In the genomic region with DNA sequence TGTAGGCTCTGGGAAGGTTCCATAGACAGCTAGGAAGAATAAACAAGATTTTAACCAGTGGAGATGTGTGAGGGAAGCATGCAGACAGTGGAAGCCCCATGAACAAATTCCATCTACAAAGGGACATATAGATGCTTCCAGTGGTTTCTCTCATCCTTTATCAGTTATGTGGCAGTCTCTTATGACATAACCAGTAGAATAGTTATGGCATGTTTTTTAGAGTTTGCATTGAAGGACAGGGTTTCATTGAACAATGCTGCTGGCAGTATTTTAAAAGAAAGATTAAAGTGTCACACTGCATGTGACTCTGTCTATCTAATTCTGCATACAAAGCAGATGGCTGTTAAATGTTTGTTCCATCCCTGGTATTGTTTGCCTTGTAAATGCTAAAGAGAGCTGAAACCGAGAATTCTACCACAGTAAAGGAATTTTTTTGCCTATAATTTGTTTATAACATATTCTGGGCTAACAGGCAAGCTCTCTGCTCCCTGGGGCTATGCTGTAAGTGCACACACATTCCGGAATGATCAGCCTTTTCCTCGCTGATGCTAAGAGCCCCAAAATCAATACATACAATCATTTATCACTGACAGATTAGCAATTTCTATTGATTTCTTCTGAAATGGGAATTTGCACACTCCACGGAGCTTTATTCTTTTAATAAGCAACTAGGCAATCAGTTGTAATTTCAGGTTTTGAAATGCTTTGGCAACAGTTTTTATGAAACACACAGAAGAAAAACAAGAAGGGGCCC, we compare ENCODE assay signal across 1 cellular context.
TF ChIP-seq lines count a peak whose summit lies in the region.

No MANE protein-coding gene starts in this region.

TF ChIP-seq in GM23338, 12 proteins besides CTCF, POLR2A, EP300 and RAD21 (continued from another document):
- TF ChIP-seq ZNF462 (CRISPR knock-in tag; IDR thresholded peaks at IDR 0.05) (no peak), CREB1 (CRISPR knock-in tag; IDR thresholded peaks at IDR 0.05; ENCODE audit: low read depth) (no peak), NANOG (IDR thresholded peaks at IDR 0.05; ENCODE audit: borderline replicate concordance) (no peak), ZNF114 (CRISPR knock-in tag; IDR thresholded peaks at IDR 0.05) (no peak), EZH2 (IDR thresholded peaks at IDR 0.05; ENCODE audit: low read depth, unreplicated experiment) (no peak), STAT1 (IDR thresholded peaks at IDR 0.05; ENCODE audit: unreplicated experiment) (no peak)
- TF ChIP-seq, protein P1, sequence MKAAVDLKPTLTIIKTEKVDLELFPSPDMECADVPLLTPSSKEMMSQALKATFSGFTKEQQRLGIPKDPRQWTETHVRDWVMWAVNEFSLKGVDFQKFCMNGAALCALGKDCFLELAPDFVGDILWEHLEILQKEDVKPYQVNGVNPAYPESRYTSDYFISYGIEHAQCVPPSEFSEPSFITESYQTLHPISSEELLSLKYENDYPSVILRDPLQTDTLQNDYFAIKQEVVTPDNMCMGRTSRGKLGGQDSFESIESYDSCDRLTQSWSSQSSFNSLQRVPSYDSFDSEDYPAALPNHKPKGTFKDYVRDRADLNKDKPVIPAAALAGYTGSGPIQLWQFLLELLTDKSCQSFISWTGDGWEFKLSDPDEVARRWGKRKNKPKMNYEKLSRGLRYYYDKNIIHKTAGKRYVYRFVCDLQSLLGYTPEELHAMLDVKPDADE (IDR thresholded peaks at IDR 0.05) = no peak
